Comparison of ENCODE assay signal across 8 cellular contexts in genomic region chr15:32994810-32995424, GRCh38.
DNase-seq lines count a peak whose midpoint lies in the region; ATAC-seq and TF ChIP-seq lines count a peak whose summit lies in the region.

No MANE protein-coding gene starts in this region.

- peak overlapping the region; percentile 59 for H3K9ac ChIP-seq in mesenchymal stem cell (ENCODE audit: low read length)

- H3K9me3 ChIP-seq in body of pancreas (peaks cover 0 to 6% (median 0%) of the 10 kb centered on the region in 3 donors), mesenchymal stem cell (ENCODE audit: control insufficient read depth, low read length) (no peaks in the 10 kb centered on the region)

- DNase-seq in GM10248 (ENCODE audit: extremely low spot score) (peak; percentile 12), NAMALWA (ENCODE audit: low spot score) (peak; percentile 64), body of pancreas (no peak), mesenchymal stem cell (peak; percentile 63), immature natural killer cell (no peak), mesenteric fat pad (ENCODE audit: low spot score) (no peak)
- no peak for DNase-seq in activated effector memory CD4-positive, alpha-beta T cell treated with anti-CD3 and anti-CD28 coated beads, Interleukin-2, amount 50 U/mL, for 16 hours
- no peak for DNase-seq in stimulated activated CD4-positive, alpha-beta T cell treated with anti-CD3 and anti-CD28 coated beads, Interleukin-4, amount 100 ng/mL, for 1 hour

- POLR2A ChIA-PET in GM10248 (lab: Yijun Ruan, JAX) = no interaction called here

- TF ChIP-seq CTCF in GM10248 (IDR thresholded peaks at IDR 0.05; ENCODE audit: control extremely low read depth, extremely low read depth, low read depth, missing control alignments) (peak; percentile 33), body of pancreas (IDR thresholded peaks at IDR 0.05) (peak; percentile 19 to 58 (median 47))

- no peak overlapping the region for H3K4me2 ChIP-seq in mesenchymal stem cell (ENCODE audit: low read length, poor library complexity, severe bottlenecking)

- no peak for TF ChIP-seq POLR2A in body of pancreas (IDR thresholded peaks at IDR 0.05)

- H3K27me3 ChIP-seq in body of pancreas (no peaks in the 10 kb centered on the region), mesenchymal stem cell (ENCODE audit: control insufficient read depth in 1 of 2, insufficient read depth in 1 of 2, low read length in 2 of 2) (no peaks in the 10 kb centered on the region)

- H3K4ac ChIP-seq in mesenchymal stem cell (ENCODE audit: low read depth in 1 of 2, low read length in 2 of 2) = no peak overlapping the region

- peaks cover 14% of the 10 kb centered on the region for H3K4me1 ChIP-seq in body of pancreas
- H3K4me1 ChIP-seq in mesenchymal stem cell (ENCODE audit: control insufficient read depth, insufficient read depth, low read depth, low read length) = no peaks in the 10 kb centered on the region

- H2BK5ac ChIP-seq in mesenchymal stem cell (ENCODE audit: low read depth, low read length, poor library complexity, severe bottlenecking) = no peak overlapping the region

- no peak overlapping the region for H3K27ac ChIP-seq in body of pancreas
- H3K27ac ChIP-seq in mesenchymal stem cell (ENCODE audit: low read length, poor library complexity, severe bottlenecking) = no peak overlapping the region

- no peaks in the 10 kb centered on the region for H3K9me3 Mint-ChIP-seq in immature natural killer cell

- H4K8ac ChIP-seq in mesenchymal stem cell (ENCODE audit: low read length) = no peak overlapping the region

- CTCF ChIA-PET in GM10248 (lab: Yijun Ruan, JAX) = interaction anchor here (0.8 to 6.8 kb wide), 8 partner anchors 16 to 344 kb away, joined by 3 to 95 read pairs (median 7); no protein-coding TSS in a partner anchor

- WGBS in body of pancreas, 2 donors = 95 to 100% methylated on average over 1 of the region's 1 CpG
- WGBS in mesenchymal stem cell = no CpG with 5 or more reads among the region's 1 CpG

- peaks cover 0 to 12% (median 2%) of the 10 kb centered on the region in 3 donors for H3K27me3 Mint-ChIP-seq in immature natural killer cell (ENCODE audit: low read depth in 3 of 3)

- H3K4me3 ChIP-seq in body of pancreas (no peak overlapping the region), mesenchymal stem cell (ENCODE audit: insufficient read depth in 1 of 2, low read depth in 1 of 2, low read length in 2 of 2) (no peak overlapping the region)

- H2AFZ ChIP-seq in mesenchymal stem cell (ENCODE audit: low read depth, low read length) = no peak overlapping the region

- ATAC-seq in body of pancreas = no peak

- no peak overlapping the region for H3K23ac ChIP-seq in mesenchymal stem cell (ENCODE audit: low read length in 2 of 2)

- H4K91ac ChIP-seq in mesenchymal stem cell (ENCODE audit: low read length) = no peak overlapping the region

- no peaks in the 10 kb centered on the region for H3K4me1 Mint-ChIP-seq in immature natural killer cell

- H3K4me3 Mint-ChIP-seq in immature natural killer cell = no peak overlapping the region

- H3K79me1 ChIP-seq in mesenchymal stem cell (replicated peaks; ENCODE audit: low read length, poor library complexity, severe bottlenecking) = no peaks in the 10 kb centered on the region

- H3K36me3 ChIP-seq in body of pancreas (replicated peaks in 1 of 2; ENCODE audit: insufficient read depth in 1 of 2, low read depth in 2 of 2) (no peaks in the 10 kb centered on the region), mesenchymal stem cell (ENCODE audit: control insufficient read depth in 1 of 2, insufficient read depth in 2 of 2, low read depth in 1 of 2, low read length in 2 of 2) (no peaks in the 10 kb centered on the region)

- H2BK12ac ChIP-seq in mesenchymal stem cell (ENCODE audit: low read length in 2 of 2) = no peak overlapping the region

- intact Hi-C loops in body of pancreas (cut with DNase I) = no loop called here

- H2BK120ac ChIP-seq in mesenchymal stem cell (ENCODE audit: low read depth, low read length) = no peak overlapping the region

- no peak overlapping the region for H2BK15ac ChIP-seq in mesenchymal stem cell (ENCODE audit: low read depth, poor library complexity, severe bottlenecking)

- H2AK5ac ChIP-seq in mesenchymal stem cell (ENCODE audit: low read length, severe bottlenecking) = no peak overlapping the region

- H3K14ac ChIP-seq in mesenchymal stem cell (ENCODE audit: low read length in 2 of 2) = no peak overlapping the region

- no peak overlapping the region for H3K27ac Mint-ChIP-seq in immature natural killer cell

- H3K18ac ChIP-seq in mesenchymal stem cell (ENCODE audit: low read depth in 1 of 2, low read length in 2 of 2) = no peak overlapping the region

- no peaks in the 10 kb centered on the region for H3K36me3 Mint-ChIP-seq in immature natural killer cell

Comparison
In these comparisons a context has a peak if more than half of its experiments do, and no peak if none do; other contexts are left out.
1. DNase-seq: peak in GM10248 (single experiment), NAMALWA (single experiment) and mesenchymal stem cell (single experiment); none in body of pancreas (0 of 4), activated effector memory CD4-positive, alpha-beta T cell treated with anti-CD3 and anti-CD28 coated beads, Interleukin-2, amount 50 U/mL, for 16 hours (single experiment), immature natural killer cell (0 of 3), mesenteric fat pad (single experiment) and stimulated activated CD4-positive, alpha-beta T cell treated with anti-CD3 and anti-CD28 coated beads, Interleukin-4, amount 100 ng/mL, for 1 hour (single experiment).